Comparison of ENCODE assay signal across 29 cellular contexts in the genomic region with DNA sequence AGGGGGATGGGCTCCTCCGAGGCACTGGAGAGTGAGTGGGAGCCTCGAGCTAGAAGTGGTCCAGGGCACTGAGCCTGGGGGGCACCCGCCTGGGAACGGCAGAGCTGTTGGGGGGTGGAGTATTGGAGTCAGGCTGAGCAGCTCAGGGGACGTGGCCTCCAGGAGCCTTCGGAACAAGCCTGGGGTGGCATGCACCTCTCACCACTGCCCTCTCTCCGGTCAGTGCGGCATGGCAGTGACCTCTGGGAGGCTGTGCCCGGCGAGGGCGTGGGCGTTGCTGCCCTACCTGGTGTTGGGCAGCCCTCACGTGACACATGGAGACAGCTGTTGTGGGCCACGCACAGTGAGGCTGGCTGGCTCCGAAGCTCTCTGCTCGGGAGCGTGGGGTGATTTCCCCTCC.
"Had no signal": no experiment of that assay in that cellular context is flagged by ENCODE, and none has a peak within 500 bp of the region (broad histone marks: within the 10 kb centered on the region; RNA-seq: fewer than 3 reads in every experiment).

No MANE protein-coding gene starts in this region.

- H3K27me3 ChIP-seq: left lung, right atrium auricular region, suprapubic skin, tibial artery, upper lobe of right lung had no signal

- H3K27ac Mint-ChIP-seq: immature natural killer cell; mesothelial cell of epicardium; natural killer cell; stimulated activated naive CD8-positive, alpha-beta T cell treated with anti-CD3 and anti-CD28 coated beads, Interleukin-15, Interleukin-2, amounts not matched to agents 100 ng/mL and 50 ng/mL, for 24 hours had no signal

- H3K79me2 ChIP-seq: parathyroid adenoma had no signal

- H2AFZ ChIP-seq: parathyroid adenoma had no signal

- H3K36me3 Mint-ChIP-seq: naive B cell, natural killer cell had no signal

- H3K27ac ChIP-seq: left lung, parathyroid adenoma, right atrium auricular region, skin epidermis, suprapubic skin, thoracic aorta, tibial artery, upper lobe of right lung had no signal

- H3K4me3 Mint-ChIP-seq: immature natural killer cell; mesothelial cell of epicardium; naive B cell; natural killer cell; stimulated activated naive CD8-positive, alpha-beta T cell treated with anti-CD3 and anti-CD28 coated beads, Interleukin-15, Interleukin-2, amounts not matched to agents 100 ng/mL and 50 ng/mL, for 24 hours had no signal

- DNase-seq: head of caudate nucleus; hippocampal formation; immature natural killer cell; left colon; mesendoderm; naive B cell; natural killer cell; nucleus accumbens; stimulated activated CD4-positive, alpha-beta T cell treated with anti-CD3 and anti-CD28 coated beads, Interleukin-12 subunit alpha, Interleukin-12 subunit beta, amount 100 ng/mL, for 4 hours; stimulated activated CD4-positive, alpha-beta T cell treated with anti-CD3 and anti-CD28 coated beads, Interleukin-15, amount 100 ng/mL, for 24 hours; stimulated activated CD4-positive, alpha-beta T cell treated with anti-CD3 and anti-CD28 coated beads, Interleukin-2, amount 100 ng/mL, for 24 hours; stimulated activated CD4-positive, alpha-beta T cell treated with anti-CD3 and anti-CD28 coated beads, Interleukin-4, amount 100 ng/mL, for 1 hour; stimulated activated naive CD4-positive, alpha-beta T cell; tibial artery; trophoblast cell; upper lobe of right lung had no signal

- H3K27me3 Mint-ChIP-seq: naive B cell; stimulated activated naive CD8-positive, alpha-beta T cell treated with anti-CD3 and anti-CD28 coated beads, Interleukin-15, Interleukin-2, amounts not matched to agents 100 ng/mL and 50 ng/mL, for 24 hours had no signal

- H3K4me1 ChIP-seq: left lung, parathyroid adenoma, tibial artery, upper lobe of right lung had no signal

- H3K4me3 ChIP-seq: left lung, lung, right atrium auricular region, skin epidermis, suprapubic skin, thoracic aorta, tibial artery, upper lobe of right lung had no signal

- FAIRE-seq: islet of Langerhans, kidney, urothelium cell line had no signal

- H3K4me1 Mint-ChIP-seq: immature natural killer cell, mesothelial cell of epicardium, natural killer cell had no signal

- H3K9me3 ChIP-seq: left lung, right atrium auricular region, suprapubic skin, thoracic aorta, tibial artery, upper lobe of right lung had no signal

- H3K9me3 Mint-ChIP-seq: immature natural killer cell; mesothelial cell of epicardium; naive B cell; natural killer cell; stimulated activated naive CD8-positive, alpha-beta T cell treated with anti-CD3 and anti-CD28 coated beads, Interleukin-15, Interleukin-2, amounts not matched to agents 100 ng/mL and 50 ng/mL, for 24 hours had no signal

- ATAC-seq: left colon, left lung, natural killer cell, sciatic nerve, upper lobe of right lung had no signal
